Comparison of ENCODE assay signal across 8 cellular contexts in genomic region chr15:20105011-20105990, GRCh38.
A peak's percentile ranks its signal among the peaks of the same experiment; 100 is the strongest.
DNase-seq lines count a peak whose midpoint lies in the region; ATAC-seq and TF ChIP-seq lines count a peak whose summit lies in the region.
"Not testable (repeated sequence)": the region's sequence is repeated elsewhere in the genome, so short reads cannot be mapped to it uniquely, and the experiment has no call there.

No MANE protein-coding gene starts in this region.

- not testable (repeated sequence) for TF ChIP-seq CTCF in CD14-positive monocyte (IDR thresholded peaks at IDR 0.05); PC-9 (conservative IDR thresholded peaks at IDR 0.05); mucosa of descending colon (IDR thresholded peaks at IDR 0.05); suprapubic skin (IDR thresholded peaks at IDR 0.05)

- not testable (repeated sequence) for H3K27ac ChIP-seq in PC-9, suprapubic skin

- TF ChIP-seq POLR2A in suprapubic skin (IDR thresholded peaks at IDR 0.05), result not testable (repeated sequence)

- not testable (repeated sequence) for H3K4me3 Mint-ChIP-seq in CD14-positive monocyte; activated CD8-positive, alpha-beta memory T cell treated with anti-CD3 and anti-CD28 coated beads, Interleukin-2, amount 10 ng/mL, durations not matched to agents 7 days and 5 days

- H3K36me3 ChIP-seq in PC-9 (ENCODE audit: low read depth); mucosa of descending colon (ENCODE audit: low read depth); suprapubic skin: not testable (repeated sequence)

- intact Hi-C loops in CD14-positive monocyte (cut with micrococcal nuclease); PC-9 (cut with micrococcal nuclease; ENCODE audit: unreplicated experiment); Right ventricle myocardium inferior (cut with DNase I); mucosa of descending colon (cut with DNase I, micrococcal nuclease): not testable (repeated sequence)

- H3K27me3 Mint-ChIP-seq in CD14-positive monocyte (ENCODE audit: low read depth in 3 of 3); activated CD8-positive, alpha-beta memory T cell treated with anti-CD3 and anti-CD28 coated beads, Interleukin-2, amount 10 ng/mL, durations not matched to agents 7 days and 5 days: not testable (repeated sequence)

- not testable (repeated sequence) for H3K4me3 ChIP-seq in PC-9, mucosa of descending colon, suprapubic skin

- H3F3A ChIP-seq in PC-9 (ENCODE audit: insufficient read depth, low read depth), result not testable (repeated sequence)

- TF ChIP-seq EP300 in suprapubic skin (IDR thresholded peaks at IDR 0.05), result not testable (repeated sequence)

- POLR2A ChIA-PET in PC-9 (lab: Charles Lee; ENCODE audit: unreplicated experiment), result not testable (repeated sequence)

- H4K20me1 ChIP-seq in PC-9 (ENCODE audit: insufficient read depth), result not testable (repeated sequence)

- not testable (repeated sequence) for ATAC-seq in activated CD8-positive, alpha-beta memory T cell treated with anti-CD3 and anti-CD28 coated beads, Interleukin-2, amount 10 ng/mL, durations not matched to agents 7 days and 5 days; Right ventricle myocardium inferior; mucosa of descending colon

- no CpG with 5 or more reads among the region's 3 CpGs for WGBS in suprapubic skin

- not testable (repeated sequence) for H3K27ac Mint-ChIP-seq in CD14-positive monocyte; activated CD8-positive, alpha-beta memory T cell treated with anti-CD3 and anti-CD28 coated beads, Interleukin-2, amount 10 ng/mL, durations not matched to agents 7 days and 5 days

- not testable (repeated sequence) for H2AFZ ChIP-seq in PC-9

- H3K9me2 ChIP-seq in PC-9 (ENCODE audit: insufficient read depth), result not testable (repeated sequence)

- H3K79me2 ChIP-seq in PC-9 (ENCODE audit: low read depth), result not testable (repeated sequence)

- peaks cover 0 to 18% (median 9%) of the 10 kb centered on the region in 7 donors for H3K9me3 Mint-ChIP-seq in CD14-positive monocyte
- not testable (repeated sequence) for H3K9me3 Mint-ChIP-seq in activated CD8-positive, alpha-beta memory T cell treated with anti-CD3 and anti-CD28 coated beads, Interleukin-2, amount 10 ng/mL, durations not matched to agents 7 days and 5 days (ENCODE audit: low read depth)

- not testable (repeated sequence) for H3K36me3 Mint-ChIP-seq in CD14-positive monocyte; activated CD8-positive, alpha-beta memory T cell treated with anti-CD3 and anti-CD28 coated beads, Interleukin-2, amount 10 ng/mL, durations not matched to agents 7 days and 5 days

- H3K27me3 ChIP-seq in PC-9 (ENCODE audit: insufficient read depth, low read depth); suprapubic skin: not testable (repeated sequence)

- H3K9me3 ChIP-seq in PC-9 (ENCODE audit: insufficient read depth, low read depth); mucosa of descending colon; suprapubic skin: not testable (repeated sequence)

- not testable (repeated sequence) for H3K4me2 ChIP-seq in PC-9

- H3K4me1 ChIP-seq in PC-9 (replicated peaks; ENCODE audit: insufficient read depth); mucosa of descending colon (ENCODE audit: low read depth); suprapubic skin: not testable (repeated sequence)

- CTCF ChIA-PET in PC-9 (lab: Charles Lee); activated CD8-positive, alpha-beta memory T cell treated with anti-CD3 and anti-CD28 coated beads, Interleukin-2, amount 10 ng/mL, durations not matched to agents 7 days and 5 days (lab: Charles Lee): not testable (repeated sequence)

- not testable (repeated sequence) for H3K4me1 Mint-ChIP-seq in CD14-positive monocyte; activated CD8-positive, alpha-beta memory T cell treated with anti-CD3 and anti-CD28 coated beads, Interleukin-2, amount 10 ng/mL, durations not matched to agents 7 days and 5 days

- not testable (repeated sequence) for BruUV-seq in PC-9 (replicated peaks; lab: Mats Ljungman, UMichigan)

- DNase-seq in CD14-positive monocyte (ENCODE audit: low spot score) (peak; percentile 63), PC-9 (peak; percentile 13 to 16), activated gamma-delta T cell treated with Interleukin-2 at 50 U/mL for 16 hours (peak; percentile 7), Right ventricle myocardium inferior (ENCODE audit: missing footprints) (peak; percentile 58), islet precursor cell (peak; percentile 35), mucosa of descending colon (peak in 2 of 3 donors; percentile 27 to 46), suprapubic skin (ENCODE audit: low spot score in 2 of 2) (peak; percentile 65 to 74)
- DNase-seq in activated CD8-positive, alpha-beta memory T cell treated with anti-CD3 and anti-CD28 coated beads, Interleukin-2, amount 10 ng/mL, durations not matched to agents 7 days and 5 days, result peak; percentile 39

Comparison
In these comparisons a context has a peak if more than half of its experiments do, and no peak if none do; other contexts are left out.
1. DNase-seq: peak in every context shown above with its lines; median percentile 70 in suprapubic skin; 63 in CD14-positive monocyte; 58 in Right ventricle myocardium inferior; 39 in activated CD8-positive, alpha-beta memory T cell treated with anti-CD3 and anti-CD28 coated beads, Interleukin-2, amount 10 ng/mL, durations not matched to agents 7 days and 5 days; 36 in mucosa of descending colon; 35 in islet precursor cell; 14 in PC-9; 7 in activated gamma-delta T cell treated with Interleukin-2 at 50 U/mL for 16 hours.